ENCODE assay signal across 22 cellular contexts in the genomic region with DNA sequence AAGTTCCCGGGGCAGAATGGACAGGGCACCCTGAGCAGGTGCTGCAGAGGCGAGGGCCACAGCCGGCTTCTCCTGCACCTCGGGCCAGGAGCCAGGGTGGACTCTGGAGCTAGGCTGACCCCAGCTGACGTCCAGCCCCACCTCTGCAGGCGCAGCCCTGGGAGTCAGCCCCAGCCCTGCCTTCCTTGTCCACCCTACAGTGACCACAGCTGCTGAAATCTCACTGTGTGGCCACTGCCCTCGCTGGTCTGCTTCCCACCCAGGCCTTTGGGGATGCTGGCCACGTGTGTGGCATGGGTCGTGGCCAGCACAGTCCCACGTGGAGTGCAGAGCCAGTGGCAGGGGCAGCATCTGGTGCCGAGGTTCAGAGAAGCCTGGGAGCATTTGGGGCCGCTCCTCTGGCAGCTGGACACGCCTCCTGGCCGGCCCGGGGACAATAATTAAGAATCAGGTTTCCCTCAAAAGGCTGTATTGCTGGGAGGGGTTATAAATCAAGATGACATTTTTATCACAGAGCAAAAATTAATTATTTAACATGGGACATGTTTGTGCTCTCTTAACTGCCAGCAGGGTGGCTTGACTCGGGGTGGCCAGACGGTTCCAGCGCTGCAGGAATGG.
DNase-seq lines count a peak whose midpoint lies in the region; ATAC-seq and TF ChIP-seq lines count a peak whose summit lies in the region.
"Had no signal": no experiment of that assay in that cellular context is flagged by ENCODE, and none has a peak within 500 bp of the region (broad histone marks: within the 10 kb centered on the region; RNA-seq: fewer than 3 reads in every experiment).

No MANE protein-coding gene starts in this region.

- 6 to 18% methylated on average over 5 to 18 of the region's 18 CpGs for WGBS in body of pancreas, 2 donors
- no CpG with 5 or more reads among the region's 18 CpGs for WGBS in neuronal stem cell (ENCODE audit: extremely low coverage in 2 of 2, insufficient read length in 2 of 2, insufficient replicate concordance in 1 of 2), 2 donors

- H3K18ac ChIP-seq in neuronal stem cell (ENCODE audit: low read length) = peak overlapping the region; percentile 96

- POLR2A ChIA-PET in HEK293 (lab: Yijun Ruan, JAX) = no interaction called here

- no peak overlapping the region for H3K9ac ChIP-seq in neuronal stem cell (ENCODE audit: low read depth, low read length, poor library complexity)
- H3K9ac ChIP-seq: GM23248 had no signal

- no peak overlapping the region for H4K8ac ChIP-seq in neuronal stem cell (ENCODE audit: low read depth, low read length)

- H2BK120ac ChIP-seq in neuronal stem cell (ENCODE audit: low read depth, low read length) = no peak overlapping the region

- peak overlapping the region; percentile 85 for H4K91ac ChIP-seq in neuronal stem cell (ENCODE audit: low read depth, low read length, poor library complexity)

- H2BK15ac ChIP-seq in neuronal stem cell (ENCODE audit: low read length) = no peak overlapping the region

- intact Hi-C loops in body of pancreas (cut with DNase I) = no loop called here

- H3K4me1 ChIP-seq in HEK293 (ENCODE audit: control insufficient read depth, insufficient read depth, low read length) = no peaks in the 10 kb centered on the region; the same call in 1 of the 2 replicates
- H3K4me1 ChIP-seq in body of pancreas = peaks cover 21% of the 10 kb centered on the region
- H3K4me1 ChIP-seq in neuronal stem cell (ENCODE audit: control insufficient read depth in 2 of 2, insufficient read depth in 1 of 2, low read depth in 1 of 2, low read length in 2 of 2) = peaks cover 0 to 7% of the 10 kb centered on the region in 2 donors

- peak overlapping the region; percentile 94 for H2BK12ac ChIP-seq in neuronal stem cell (ENCODE audit: low read length)

- H3K4me3 ChIP-seq in HEK293 (ENCODE audit: low read depth, low read length) = no peak overlapping the region
- H3K4me3 ChIP-seq in body of pancreas = no peak overlapping the region
- H3K4me3 ChIP-seq in neuronal stem cell (ENCODE audit: low read length in 2 of 2) = no peak overlapping the region
- H3K4me3 ChIP-seq: GM23248, K562, PC-9 had no signal

- CTCF ChIA-PET in HEK293 (lab: Yijun Ruan, JAX) = interaction anchor here (0.6 kb wide), 1 partner anchor 123 kb away, joined by 3 read pairs; no protein-coding TSS in a partner anchor

- no peak overlapping the region for H2AFZ ChIP-seq in neuronal stem cell (ENCODE audit: low read length)
- H2AFZ ChIP-seq: GM23248, PC-9 had no signal

- peak overlapping the region; percentile 76 for H3K4ac ChIP-seq in neuronal stem cell (ENCODE audit: low read length)

- no peak overlapping the region for H2BK5ac ChIP-seq in neuronal stem cell (ENCODE audit: low read length)

- H3K4me2 ChIP-seq in neuronal stem cell (ENCODE audit: insufficient read depth, low read length, poor library complexity, severe bottlenecking) = no peak overlapping the region
- H3K4me2 ChIP-seq: PC-9 had no signal

- no peaks in the 10 kb centered on the region for H3K36me3 ChIP-seq in HEK293 (ENCODE audit: control insufficient read depth in 2 of 2, insufficient read depth in 1 of 2, low read length in 2 of 2)
- no peaks in the 10 kb centered on the region for H3K36me3 ChIP-seq in body of pancreas (replicated peaks in 1 of 2; ENCODE audit: insufficient read depth in 1 of 2, low read depth in 2 of 2)
- no peaks in the 10 kb centered on the region for H3K36me3 ChIP-seq in neuronal stem cell (replicated peaks in 1 of 2; ENCODE audit: control insufficient read depth in 2 of 2, insufficient read depth in 2 of 2, low read length in 2 of 2)

- no peaks in the 10 kb centered on the region for H3K79me1 ChIP-seq in neuronal stem cell (ENCODE audit: low read depth, low read length)

- peak overlapping the region; percentile 56 for H3K14ac ChIP-seq in neuronal stem cell (ENCODE audit: low read length)

- TF ChIP-seq POLR2A in body of pancreas (IDR thresholded peaks at IDR 0.05) = no peak

- H3K23ac ChIP-seq in neuronal stem cell (ENCODE audit: low read depth, low read length, poor library complexity) = peak overlapping the region; percentile 73

- H3K27me3 ChIP-seq in body of pancreas (no peaks in the 10 kb centered on the region), neuronal stem cell (ENCODE audit: control insufficient read depth in 3 of 3, insufficient read depth in 3 of 3, low read depth in 1 of 3, low read length in 3 of 3) (no peaks in the 10 kb centered on the region)

- no peak for TF ChIP-seq CTCF in HEK293 (tag by site-specific recombination; IDR thresholded peaks at IDR 0.05)
- TF ChIP-seq CTCF in body of pancreas (IDR thresholded peaks at IDR 0.05) = peak in 3 of 7 experiments; percentile 8 to 14 (median 12)

- H3K27ac ChIP-seq in HEK293 (ENCODE audit: extremely low read depth, low read depth, low read length) = no peak overlapping the region
- H3K27ac ChIP-seq in body of pancreas = peak overlapping the region in 1 of 4 donors; percentile 53
- H3K27ac ChIP-seq in neuronal stem cell (replicated peaks; ENCODE audit: low read length) = peak overlapping the region; percentile 27
- H3K27ac ChIP-seq: GM23248, PC-9 had no signal

- peak; percentile 38 for DNase-seq in HuH-7 (ENCODE audit: low spot score)
- peak; percentile 41 to 65 (median 58) for DNase-seq in body of pancreas
- no peak for DNase-seq in neuronal stem cell (ENCODE audit: low spot score)
- DNase-seq in KG1 (lab: John Stamatoyannopoulos, UW) = no peak
- DNase-seq: CD4-positive, alpha-beta T cell; COR-L47; DMS153; GM23248; HCEC 1CT; NCI-H1092 treated with DMSO at 0.1 percent for 48 hours; NCI-H146; NCI-H2029; NCI-H2227 treated with DMSO at 0.1 percent for 48 hours; NCI-H510A; NCI-H748 treated with DMSO at 0.1 percent for 48 hours; PC-9; RPMI8226; SIG-M5 had no signal

- peak overlapping the region; percentile 56 for H2AK5ac ChIP-seq in neuronal stem cell (ENCODE audit: low read depth, low read length)

- H3K9me3 ChIP-seq in HEK293 (ENCODE audit: control insufficient read depth, insufficient read depth, low read depth, low read length) = no peaks in the 10 kb centered on the region
- no peaks in the 10 kb centered on the region for H3K9me3 ChIP-seq in body of pancreas
- no peaks in the 10 kb centered on the region for H3K9me3 ChIP-seq in neuronal stem cell (replicated peaks in 1 of 2; ENCODE audit: control insufficient read depth in 2 of 2, insufficient read depth in 1 of 2, low read depth in 1 of 2, low read length in 2 of 2)

- peak; percentile 84 for ATAC-seq in body of pancreas
- ATAC-seq in HG03521 (IDR thresholded peaks at IDR 0.05; ENCODE audit: unreplicated experiment) = no peak
- no peak for ATAC-seq in GM21526 (IDR thresholded peaks at IDR 0.05; ENCODE audit: low FRiP score, unreplicated experiment)

TF ChIP-seq in HEK293, 187 proteins besides CTCF, POLR2A, EP300 and RAD21 (continues in another document):
- TF ChIP-seq ZNF785 (tag by site-specific recombination; IDR thresholded peaks at IDR 0.05) = no peak
- TF ChIP-seq ZSCAN23 (tag by site-specific recombination; IDR thresholded peaks at IDR 0.05) = no peak
- 0 out of 2 replicates have a peak, but pooled peaks have one; percentile 13 for TF ChIP-seq ZNF341 (tag by site-specific recombination; IDR thresholded peaks at IDR 0.05; ENCODE audit: low read depth)
- no peak for TF ChIP-seq KLF1 (tag by site-specific recombination; IDR thresholded peaks at IDR 0.05)
- TF ChIP-seq ZNF48 (tag by site-specific recombination; IDR thresholded peaks at IDR 0.05) = no peak
- TF ChIP-seq SP7 (tag by site-specific recombination; IDR thresholded peaks at IDR 0.05) = peak; percentile 68
- no peak for TF ChIP-seq ZNF223 (tag by site-specific recombination; IDR thresholded peaks at IDR 0.05)
- TF ChIP-seq, protein P1, sequence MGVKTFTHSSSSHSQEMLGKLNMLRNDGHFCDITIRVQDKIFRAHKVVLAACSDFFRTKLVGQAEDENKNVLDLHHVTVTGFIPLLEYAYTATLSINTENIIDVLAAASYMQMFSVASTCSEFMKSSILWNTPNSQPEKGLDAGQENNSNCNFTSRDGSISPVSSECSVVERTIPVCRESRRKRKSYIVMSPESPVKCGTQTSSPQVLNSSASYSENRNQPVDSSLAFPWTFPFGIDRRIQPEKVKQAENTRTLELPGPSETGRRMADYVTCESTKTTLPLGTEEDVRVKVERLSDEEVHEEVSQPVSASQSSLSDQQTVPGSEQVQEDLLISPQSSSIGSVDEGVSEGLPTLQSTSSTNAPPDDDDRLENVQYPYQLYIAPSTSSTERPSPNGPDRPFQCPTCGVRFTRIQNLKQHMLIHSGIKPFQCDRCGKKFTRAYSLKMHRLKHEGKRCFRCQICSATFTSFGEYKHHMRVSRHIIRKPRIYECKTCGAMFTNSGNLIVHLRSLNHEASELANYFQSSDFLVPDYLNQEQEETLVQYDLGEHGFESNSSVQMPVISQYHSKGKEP (tag by site-specific recombination; IDR thresholded peaks at IDR 0.05) = peak; percentile 39; the same call in 1 of the 2 replicates
- TF ChIP-seq FEZF1 (tag by site-specific recombination; IDR thresholded peaks at IDR 0.05) = peak; percentile 50; the same call in 1 of the 2 replicates
- TF ChIP-seq ZNF549 (tag by site-specific recombination; IDR thresholded peaks at IDR 0.05) = no peak
- TF ChIP-seq MEIS1 (CRISPR knock-in tag; IDR thresholded peaks at IDR 0.05; ENCODE audit: borderline replicate concordance) = no peak
- TF ChIP-seq ZNF26 (tag by site-specific recombination; IDR thresholded peaks at IDR 0.05) = no peak

Comparison
In these comparisons a context has a peak if more than half of its experiments do, and no peak if none do; other contexts are left out.
1. DNase-seq: peak in HuH-7 (single experiment) and body of pancreas (4 of 4); none in neuronal stem cell (single experiment) and KG1 (single experiment).